ENCODE assay signal across 8 cellular contexts in genomic region chr1:155277070-155277895, GRCh38. TPM values are rescaled to one million over a fixed set of nuclear protein-coding genes. Genes with fewer than 3 reads are reported as not detected.
DNase-seq lines count a peak whose midpoint lies in the region; ATAC-seq and TF ChIP-seq lines count a peak whose summit lies in the region.

TSS of gene HCN3 (plus strand) at chr1:155277463. CDS start at chr1:155277591, 128 bp downstream.

- H3K4me3 Mint-ChIP-seq in activated naive CD8-positive, alpha-beta T cell = peak within 1 kb of the TSS; percentile 82

- H3K36me3 Mint-ChIP-seq in activated naive CD8-positive, alpha-beta T cell = peaks cover 5% of the 10 kb centered on the region

- no peaks in the 10 kb centered on the region for H3K27me3 ChIP-seq in ovary
- H3K27me3 ChIP-seq in thymus (ENCODE audit: control insufficient read depth, insufficient read depth) = no peaks in the 10 kb centered on the region

- TF ChIP-seq CTCF in GM10248 (IDR thresholded peaks at IDR 0.05; ENCODE audit: control extremely low read depth, extremely low read depth, low read depth, missing control alignments) (peak; percentile 52), ovary (IDR thresholded peaks at IDR 0.05) (peak; percentile 66 to 86 (median 67))

- CTCF ChIA-PET in GM10248 (lab: Yijun Ruan, JAX) = interaction anchor here (0.6 to 4.2 kb wide), 19 partner anchors 8 to 731 kb away, joined by 3 to 35 read pairs (median 5); partner anchors contain the start of genes FDPS and SCAMP3

- DNase-seq in GM10248 (ENCODE audit: extremely low spot score) (peak; percentile 98), NCI-H1105 treated with DMSO at 0.1 percent for 48 hours (lab: John Stamatoyannopoulos, UW) (peak; percentile 97), SKM-1 (lab: John Stamatoyannopoulos, UW; ENCODE audit: unreplicated experiment) (peak; percentile 99), Right ventricle myocardium inferior (ENCODE audit: missing footprints) (peak; percentile 98), ovary (peak; percentile 99 to 100 (median 99))

- WGBS in ovary, 3 donors = 0 to 1% (median 1%) methylated on average over 18 to 68 of the region's 68 CpGs
- whole genome bisulfite sequencing in thymus = 1% methylated on average over 68 of the region's 68 CpGs

- peak; percentile 64 for ATAC-seq in HG02678 (IDR thresholded peaks at IDR 0.05; ENCODE audit: unreplicated experiment)
- ATAC-seq in Right ventricle myocardium inferior = peak; percentile 91

- H3K27ac Mint-ChIP-seq in activated naive CD8-positive, alpha-beta T cell = peak within 1 kb of the TSS; percentile 22

- H3K4me3 ChIP-seq in ovary (peak within 1 kb of the TSS; percentile 71), thymus (ENCODE audit: low read length) (peak within 1 kb of the TSS; percentile 64)

- no peaks in the 10 kb centered on the region for H3K9me3 Mint-ChIP-seq in activated naive CD8-positive, alpha-beta T cell (ENCODE audit: low read depth)

- intact Hi-C loops in Right ventricle myocardium inferior (cut with DNase I) = loop anchor here (1.0 kb wide), 2 partner anchors 30 to 47 kb away; no protein-coding TSS in a partner anchor
- intact Hi-C loops in ovary (cut with DNase I) = loop anchor here in 3 of 4 donors (5.0 kb wide), 1 partner anchor 45 kb away; the partner anchor contains the start of gene RUSC1 (in 3 of the 3)

- H3K9me3 ChIP-seq in ovary (no peaks in the 10 kb centered on the region), thymus (ENCODE audit: control insufficient read depth) (no peaks in the 10 kb centered on the region)

- POLR2A ChIA-PET in GM10248 (lab: Yijun Ruan, JAX) = interaction anchor here (0.6 kb wide), 1 partner anchor 31 kb away, joined by 3 read pairs; the partner anchor contains the start of gene FDPS

- H3K36me3 ChIP-seq in ovary (no peaks in the 10 kb centered on the region), thymus (ENCODE audit: control insufficient read depth, insufficient read depth) (no peaks in the 10 kb centered on the region)

- H3K27me3 Mint-ChIP-seq in activated naive CD8-positive, alpha-beta T cell = no peaks in the 10 kb centered on the region

- H3K4me1 ChIP-seq in ovary (ENCODE audit: insufficient read depth) (peaks cover 5% of the 10 kb centered on the region), thymus (ENCODE audit: control insufficient read depth, insufficient read depth, low read length) (peaks cover 19% of the 10 kb centered on the region)

- H3K4me1 Mint-ChIP-seq in activated naive CD8-positive, alpha-beta T cell (ENCODE audit: low read depth) = peaks cover 31% of the 10 kb centered on the region

- TF ChIP-seq EP300 in ovary (IDR thresholded peaks at IDR 0.05) = no peak

- peak within 1 kb of the TSS in 1 of 2 donors; percentile 56 for H3K27ac ChIP-seq in ovary
- peak within 1 kb of the TSS; percentile 47 for H3K27ac ChIP-seq in thymus (ENCODE audit: low read depth)

- TF ChIP-seq POLR2A in ovary (IDR thresholded peaks at IDR 0.05) = no peak

RNA-seq across cellular contexts. Expression of gene HCN3, which starts in this region (rescaled TPM):
- 1.8 TPM for total RNA-seq in Right ventricle myocardium inferior
- total RNA-seq in ovary = 1 to 10 TPM in 6 of 7 donors, under 1 TPM in 1; 0.69 to 7.1 (median 4.4) TPM
- 1 to 10 TPM; 2.5 to 2.9 TPM for polyA plus RNA-seq in ovary
- polyA plus RNA-seq in thymus = 2.6 TPM
